ENCODE assay signal across 8 cellular contexts in the genomic region with DNA sequence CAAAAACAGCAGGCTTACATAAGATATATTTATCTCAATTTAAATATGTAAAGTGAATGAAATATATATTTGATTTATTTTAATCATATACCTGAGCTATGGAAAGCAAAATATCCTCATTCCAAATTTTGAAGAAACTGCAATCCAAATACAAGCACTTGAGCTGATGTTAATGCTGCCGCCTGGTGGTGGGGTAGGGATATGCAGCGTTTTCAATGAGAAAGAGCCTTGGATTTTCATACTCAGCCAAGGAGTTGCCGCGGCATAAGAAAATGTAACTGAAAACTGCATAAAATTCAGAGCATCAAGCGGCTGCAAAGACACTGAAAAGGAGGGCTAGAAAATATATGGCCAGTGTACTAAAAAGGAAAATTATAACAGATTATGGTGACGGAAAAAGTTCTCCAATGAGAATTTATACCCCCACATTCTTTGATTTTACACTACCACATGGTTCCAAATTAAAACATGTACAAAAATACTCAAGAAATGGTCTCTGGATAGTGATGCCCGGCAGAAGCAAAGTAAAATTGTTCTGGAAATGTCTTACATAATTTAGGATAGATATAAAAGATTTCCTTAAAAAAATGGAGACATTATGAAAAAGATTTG.
DNase-seq lines count a peak whose midpoint lies in the region; ATAC-seq and TF ChIP-seq lines count a peak whose summit lies in the region.

No MANE protein-coding gene starts in this region.

- no peak overlapping the region for H2AK5ac ChIP-seq in mesenchymal stem cell (ENCODE audit: low read length, severe bottlenecking)

- peaks cover 0 to 3% (median 0%) of the 10 kb centered on the region in 7 donors for H3K9me3 Mint-ChIP-seq in CD4-positive, CD25-positive, alpha-beta regulatory T cell

- no peaks in the 10 kb centered on the region for H3K36me3 Mint-ChIP-seq in CD4-positive, CD25-positive, alpha-beta regulatory T cell

- H4K8ac ChIP-seq in mesenchymal stem cell (ENCODE audit: low read length) = no peak overlapping the region

- no peak overlapping the region for H3K4me2 ChIP-seq in mesenchymal stem cell (ENCODE audit: low read length, poor library complexity, severe bottlenecking)

- peak; percentile 66 to 78 (median 71) for TF ChIP-seq CTCF in transverse colon (IDR thresholded peaks at IDR 0.05)

- H3K14ac ChIP-seq in mesenchymal stem cell (ENCODE audit: low read length in 2 of 2) = no peak overlapping the region

- H3K18ac ChIP-seq in mesenchymal stem cell (ENCODE audit: low read depth in 1 of 2, low read length in 2 of 2) = no peak overlapping the region

- no peak overlapping the region for H2BK15ac ChIP-seq in mesenchymal stem cell (ENCODE audit: low read depth, poor library complexity, severe bottlenecking)

- no peak overlapping the region for H2BK5ac ChIP-seq in mesenchymal stem cell (ENCODE audit: low read depth, low read length, poor library complexity, severe bottlenecking)

- intact Hi-C loops in transverse colon (cut with DNase I; ENCODE audit: low total_unique reads) = no loop called here

- H3K4me1 ChIP-seq in CD4-positive, CD25-positive, alpha-beta regulatory T cell (ENCODE audit: control insufficient read depth, insufficient read depth, low read length, poor library complexity, severe bottlenecking) = no peaks in the 10 kb centered on the region
- H3K4me1 ChIP-seq in mesenchymal stem cell (ENCODE audit: control insufficient read depth, insufficient read depth, low read depth, low read length) (no peaks in the 10 kb centered on the region), transverse colon (peaks cover 0 to 3% (median 0%) of the 10 kb centered on the region in 4 donors)

- no peak overlapping the region for H3K9ac ChIP-seq in mesenchymal stem cell (ENCODE audit: low read length)

- no peak for TF ChIP-seq POLR2A in transverse colon (IDR thresholded peaks at IDR 0.05)

- H3K27me3 ChIP-seq in CD4-positive, CD25-positive, alpha-beta regulatory T cell (ENCODE audit: control insufficient read depth, insufficient read depth, low read length) = no peaks in the 10 kb centered on the region
- no peaks in the 10 kb centered on the region for H3K27me3 ChIP-seq in mesenchymal stem cell (ENCODE audit: control insufficient read depth in 1 of 2, insufficient read depth in 1 of 2, low read length in 2 of 2)
- peaks cover 5% of the 10 kb centered on the region for H3K27me3 ChIP-seq in transverse colon

- H3K4me3 ChIP-seq in CD4-positive, CD25-positive, alpha-beta regulatory T cell (ENCODE audit: low read depth, low read length) = no peak overlapping the region
- H3K4me3 ChIP-seq in mesenchymal stem cell (ENCODE audit: insufficient read depth in 1 of 2, low read depth in 1 of 2, low read length in 2 of 2) (no peak overlapping the region), transverse colon (no peak overlapping the region)

- no peak overlapping the region for H3K4me3 Mint-ChIP-seq in CD4-positive, CD25-positive, alpha-beta regulatory T cell

- no peaks in the 10 kb centered on the region for H3K79me1 ChIP-seq in mesenchymal stem cell (replicated peaks; ENCODE audit: low read length, poor library complexity, severe bottlenecking)

- no peak overlapping the region for H3K27ac Mint-ChIP-seq in CD4-positive, CD25-positive, alpha-beta regulatory T cell

- in situ Hi-C loops in transverse colon (cut with MboI; ENCODE audit: low pct_ligation_motif_present in 1 of 4, low pct_unique_long_range_greater_than_20kb in 1 of 4, low sequenced_read_pairs in 3 of 4) = loop anchor here in 1 of 4 donors (25.0 kb wide), 1 partner anchor 646 kb away; no protein-coding TSS in a partner anchor

- H3K23ac ChIP-seq in mesenchymal stem cell (ENCODE audit: low read length in 2 of 2) = no peak overlapping the region

- H2AFZ ChIP-seq in mesenchymal stem cell (ENCODE audit: low read depth, low read length) = no peak overlapping the region

- H4K91ac ChIP-seq in mesenchymal stem cell (ENCODE audit: low read length) = no peak overlapping the region

- WGBS in mesenchymal stem cell = 14% methylated on average over 6 of the region's 7 CpGs
- 18 to 22% methylated on average over 7 of the region's 7 CpGs for WGBS in transverse colon (ENCODE audit: low coverage in 1 of 2), 2 donors

- H2BK12ac ChIP-seq in mesenchymal stem cell (ENCODE audit: low read length in 2 of 2) = no peak overlapping the region

- peak in 2 of 3 donors; percentile 2 to 52 for DNase-seq in CD4-positive, CD25-positive, alpha-beta regulatory T cell
- peak in 62 of 76 experiments; percentile 0 to 61 (median 16) for DNase-seq in HUDEP-2 (lab: John Stamatoyannopoulos, UW; ENCODE audit: unreplicated experiment in 76 of 76)
- DNase-seq in T-helper 2 cell = peak in 3 of 5 experiments; percentile 2 to 42 (median 3)
- DNase-seq in dermis blood vessel endothelial cell = peak; percentile 62
- DNase-seq in mesenchymal stem cell = peak; percentile 62
- DNase-seq in transverse colon = peak; percentile 70

- no peaks in the 10 kb centered on the region for H3K27me3 Mint-ChIP-seq in CD4-positive, CD25-positive, alpha-beta regulatory T cell

- no peak for ATAC-seq in CD4-positive, CD25-positive, alpha-beta regulatory T cell (ENCODE audit: low read depth in 2 of 2)
- ATAC-seq in GM18907 (IDR thresholded peaks at IDR 0.05; ENCODE audit: unreplicated experiment) (peak; percentile 78), GM18861 (IDR thresholded peaks at IDR 0.05; ENCODE audit: unreplicated experiment) (no peak)

- H3K4me1 Mint-ChIP-seq in CD4-positive, CD25-positive, alpha-beta regulatory T cell = no peaks in the 10 kb centered on the region

- no peaks in the 10 kb centered on the region for H3K9me3 ChIP-seq in CD4-positive, CD25-positive, alpha-beta regulatory T cell (ENCODE audit: control insufficient read depth in 2 of 2, low read length in 2 of 2)
- H3K9me3 ChIP-seq in mesenchymal stem cell (ENCODE audit: control insufficient read depth, low read length) (no peaks in the 10 kb centered on the region), transverse colon (no peaks in the 10 kb centered on the region)

- no peak for TF ChIP-seq EP300 in transverse colon (IDR thresholded peaks at IDR 0.05; ENCODE audit: low read depth)

- no peak overlapping the region for H3K27ac ChIP-seq in CD4-positive, CD25-positive, alpha-beta regulatory T cell (ENCODE audit: insufficient read depth, low read length, poor library complexity, severe bottlenecking)
- H3K27ac ChIP-seq in mesenchymal stem cell (ENCODE audit: low read length, poor library complexity, severe bottlenecking) (no peak overlapping the region), transverse colon (no peak overlapping the region)

- H3K36me3 ChIP-seq in CD4-positive, CD25-positive, alpha-beta regulatory T cell (ENCODE audit: control insufficient read depth, insufficient read depth, low read length) = no peaks in the 10 kb centered on the region
- H3K36me3 ChIP-seq in mesenchymal stem cell (ENCODE audit: control insufficient read depth in 1 of 2, insufficient read depth in 2 of 2, low read depth in 1 of 2, low read length in 2 of 2) = no peaks in the 10 kb centered on the region
- H3K36me3 ChIP-seq in transverse colon = no peaks in the 10 kb centered on the region

- no peak overlapping the region for H2BK120ac ChIP-seq in mesenchymal stem cell (ENCODE audit: low read depth, low read length)

- H3K4ac ChIP-seq in mesenchymal stem cell (ENCODE audit: low read depth in 1 of 2, low read length in 2 of 2) = no peak overlapping the region

Comparison
In these comparisons a context has a peak if more than half of its experiments do, and no peak if none do; other contexts are left out.
1. DNase-seq: peak in every context shown above with its lines; median percentile 70 in transverse colon; 62 in dermis blood vessel endothelial cell; 62 in mesenchymal stem cell; 27 in CD4-positive, CD25-positive, alpha-beta regulatory T cell; 16 in HUDEP-2; 3 in T-helper 2 cell.